18 cellular contexts compared by ENCODE assay signal in the genomic region with DNA sequence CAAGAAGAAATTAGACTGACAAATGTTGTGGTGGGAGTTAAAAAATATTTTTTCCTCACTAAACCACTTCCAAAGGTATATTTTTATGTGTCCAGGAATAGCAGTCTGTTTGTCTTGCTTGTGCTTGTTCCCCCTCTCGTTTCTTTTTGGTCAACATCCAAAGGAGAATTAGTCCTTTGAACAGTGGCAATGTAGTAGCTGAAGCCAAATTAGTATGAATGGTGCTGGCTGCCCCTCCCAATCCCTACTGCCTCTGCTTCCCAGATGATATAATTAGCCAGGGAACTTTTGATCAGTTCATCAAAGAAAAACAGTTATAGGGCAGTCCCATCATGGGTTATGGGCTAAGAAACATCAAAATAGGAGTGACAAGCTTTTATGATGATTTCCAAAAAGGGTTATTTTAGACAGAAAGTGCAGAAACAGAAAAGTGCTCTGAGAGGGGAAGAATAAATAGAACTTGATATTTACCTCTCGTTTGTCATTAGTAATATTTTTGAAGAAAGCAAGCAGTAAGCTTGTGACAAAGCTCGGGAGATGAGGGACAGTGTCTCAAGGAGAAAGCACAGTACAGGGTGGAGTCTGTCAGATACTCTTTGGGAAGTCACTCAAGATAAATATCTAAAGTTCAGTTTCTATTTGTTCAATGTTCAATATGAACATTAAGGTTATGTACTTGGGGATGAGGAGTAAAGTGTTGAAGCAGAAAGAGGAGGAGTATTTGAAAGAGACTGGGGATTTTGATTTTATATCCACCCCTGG.
DNase-seq lines count a peak whose midpoint lies in the region; ATAC-seq and TF ChIP-seq lines count a peak whose summit lies in the region.
"Had no signal": no experiment of that assay in that cellular context is flagged by ENCODE, and none has a peak within 500 bp of the region (broad histone marks: within the 10 kb centered on the region; RNA-seq: fewer than 3 reads in every experiment).

No MANE protein-coding gene starts in this region.

- dilution Hi-C loops in mammary epithelial cell (cut with HindIII; ENCODE audit: low sequenced_read_pairs): no loop called here

- H4K20me1 ChIP-seq in mammary epithelial cell (ENCODE audit: insufficient read depth, low read length): no peaks in the 10 kb centered on the region

- H3K4me2 ChIP-seq in mammary epithelial cell (ENCODE audit: insufficient read depth, low read depth, low read length): no peak overlapping the region
- H3K4me2 ChIP-seq: neural progenitor cell had no signal

- H3K36me3 ChIP-seq in heart left ventricle (no peaks in the 10 kb centered on the region), psoas muscle (ENCODE audit: insufficient read depth in 1 of 2, low read depth in 1 of 2) (no peaks in the 10 kb centered on the region), mammary epithelial cell (ENCODE audit: insufficient read depth, low read length) (no peaks in the 10 kb centered on the region)
- H3K36me3 ChIP-seq: adrenal gland, neural progenitor cell, upper lobe of left lung had no signal

- H3K27me3 ChIP-seq in heart left ventricle: no peaks in the 10 kb centered on the region
- H3K27me3 ChIP-seq in psoas muscle (ENCODE audit: insufficient read depth in 3 of 3, low read length in 2 of 3): no peaks in the 10 kb centered on the region
- H3K27me3 ChIP-seq in mammary epithelial cell (ENCODE audit: insufficient read depth, low read length): peaks cover 2% of the 10 kb centered on the region
- H3K27me3 ChIP-seq: adrenal gland, neural progenitor cell, upper lobe of left lung had no signal

- TF ChIP-seq CTCF in heart left ventricle (IDR thresholded peaks at IDR 0.05) (no peak), psoas muscle (IDR thresholded peaks at IDR 0.05) (no peak), mammary epithelial cell (conservative IDR thresholded peaks at IDR 0.05 in 1 of 2, IDR thresholded peaks at IDR 0.05 in 1 of 2; ENCODE audit: extremely low read depth in 1 of 2, insufficient read depth in 1 of 2, low read depth in 1 of 2, low read length in 2 of 2) (no peak)

- peak; percentile 61 to 73 (median 72) for ATAC-seq in heart left ventricle
- ATAC-seq in psoas muscle: peak in 3 of 4 donors; percentile 20 to 54 (median 42)
- ATAC-seq: activated CD4-positive, alpha-beta T cell treated with anti-CD3 and anti-CD28 coated beads for 36 hours; K562 had no signal

- TF ChIP-seq POLR2A in heart left ventricle (IDR thresholded peaks at IDR 0.05) (no peak), erythroblast (IDR thresholded peaks at IDR 0.05; ENCODE audit: low read length) (no peak)

- intact Hi-C loops in heart left ventricle (cut with DNase I): loop anchor here in 3 of 10 donors (5.0 to 10.0 kb wide), 3 partner anchors 54 to 236 kb away; no protein-coding TSS in a partner anchor
- intact Hi-C loops in psoas muscle (cut with DNase I): loop anchor here in 1 of 2 donors (5.0 to 10.0 kb wide), 2 partner anchors 81 to 234 kb away; no protein-coding TSS in a partner anchor
- intact Hi-C loops in mammary epithelial cell (cut with micrococcal nuclease): no loop called here

- in situ Hi-C loops in mammary epithelial cell (cut with MboI; ENCODE audit: low sequenced_read_pairs in 2 of 2): no loop called here

- H3K79me2 ChIP-seq in mammary epithelial cell (ENCODE audit: insufficient read depth, low read length): no peaks in the 10 kb centered on the region

- no peak overlapping the region for H2AFZ ChIP-seq in mammary epithelial cell (ENCODE audit: low read depth, low read length)
- H2AFZ ChIP-seq: neural progenitor cell had no signal

- CTCF ChIA-PET in mammary epithelial cell (lab: Charles Lee; ENCODE audit: low non-redundant PET): no interaction called here

- peak overlapping the region in 1 of 12 donors; percentile 6 for H3K4me3 ChIP-seq in heart left ventricle
- H3K4me3 ChIP-seq in psoas muscle: peak overlapping the region; percentile 28
- H3K4me3 ChIP-seq in mammary epithelial cell (replicated peaks in 1 of 3; ENCODE audit: insufficient read depth in 1 of 3, low read depth in 2 of 3, low read length in 3 of 3): no peak overlapping the region
- H3K4me3 ChIP-seq: adrenal gland, K562, neural progenitor cell, upper lobe of left lung had no signal

- peaks cover 0 to 15% (median 0%) of the 10 kb centered on the region in 12 donors for H3K9me3 ChIP-seq in heart left ventricle
- H3K9me3 ChIP-seq in psoas muscle: no peaks in the 10 kb centered on the region
- H3K9me3 ChIP-seq in mammary epithelial cell (replicated peaks; ENCODE audit: insufficient read depth, low read length): no peaks in the 10 kb centered on the region
- H3K9me3 ChIP-seq: adrenal gland, upper lobe of left lung had no signal

- peak overlapping the region; percentile 50 to 90 (median 62) for H3K27ac ChIP-seq in heart left ventricle
- peak overlapping the region; percentile 94 for H3K27ac ChIP-seq in psoas muscle
- no peak overlapping the region for H3K27ac ChIP-seq in mammary epithelial cell (ENCODE audit: insufficient read depth, low read depth, low read length)
- H3K27ac ChIP-seq: adrenal gland, neural progenitor cell, upper lobe of left lung had no signal

- no TSS peak for BruUV-seq in mammary epithelial cell (replicated peaks; lab: Mats Ljungman, UMichigan)

- H3K4me1 ChIP-seq in heart left ventricle (peaks cover 0 to 28% (median 24%) of the 10 kb centered on the region in 12 donors), psoas muscle (peaks cover 38% of the 10 kb centered on the region), mammary epithelial cell (ENCODE audit: insufficient read depth, low read length) (peaks cover 4% of the 10 kb centered on the region)
- H3K4me1 ChIP-seq: adrenal gland, neural progenitor cell had no signal

- H3K9ac ChIP-seq in mammary epithelial cell (ENCODE audit: insufficient read depth, low read length): no peak overlapping the region
- H3K9ac ChIP-seq: neural progenitor cell had no signal

- DNase-seq in Ammon's horn (ENCODE audit: low spot score): peak; percentile 24
- DNase-seq in NCI-H69 (lab: John Stamatoyannopoulos, UW): peak; percentile 13
- peak in 1 of 5 donors; percentile 35 for DNase-seq in heart left ventricle
- DNase-seq in psoas muscle: no peak
- no peak for DNase-seq in mammary epithelial cell
- DNase-seq in hypothalamus (lab: John Stamatoyannopoulos, UW): no peak
- DNase-seq in erythroblast (lab: John Stamatoyannopoulos, UW): no peak
- no peak for DNase-seq in DMS 273 (lab: John Stamatoyannopoulos, UW; ENCODE audit: unreplicated experiment)
- DNase-seq: activated CD4-positive, alpha-beta T cell treated with anti-CD3 and anti-CD28 coated beads for 36 hours; COR-L47; effector CD8-positive, alpha-beta T cell; mesendoderm; NCI-H2171; stimulated activated naive CD4-positive, alpha-beta T cell treated with Interleukin-2 at 50 U/mL for 16 hours; upper lobe of left lung had no signal

- 17 to 29% (median 21%) methylated on average over 3 of the region's 3 CpGs for WGBS in heart left ventricle, 4 donors
- WGBS in psoas muscle, 3 donors: 19 to 31% (median 22%) methylated on average over 3 of the region's 3 CpGs
- 37% methylated on average over 3 of the region's 3 CpGs for WGBS in mammary epithelial cell (ENCODE audit: low coverage, missing lambda C conversion rate)

Comparison
In these comparisons a context has a peak if more than half of its experiments do, and no peak if none do; other contexts are left out.
1. DNase-seq: peak in Ammon's horn (single experiment) and NCI-H69 (single experiment); none in psoas muscle (0 of 2), mammary epithelial cell (single experiment), hypothalamus (0 of 51), erythroblast (0 of 2) and DMS 273 (single experiment).